20 cellular contexts compared by ENCODE assay signal in genomic region chr14:85958069-85958468, GRCh38.
DNase-seq lines count a peak whose midpoint lies in the region; ATAC-seq and TF ChIP-seq lines count a peak whose summit lies in the region.
"Had no signal": no experiment of that assay in that cellular context is flagged by ENCODE, and none has a peak within 500 bp of the region (broad histone marks: within the 10 kb centered on the region; RNA-seq: fewer than 3 reads in every experiment).

No MANE protein-coding gene starts in this region.

- H3K9me3 ChIP-seq in SK-N-SH (no peaks in the 10 kb centered on the region), stomach (no peaks in the 10 kb centered on the region)

- H3K9ac ChIP-seq in SK-N-SH = no peak overlapping the region

- CTCF ChIA-PET in SK-N-SH (lab: Yijun Ruan, JAX) = no interaction called here

- H3F3A ChIP-seq in SK-N-SH (replicated peaks; ENCODE audit: insufficient read depth) = no peaks in the 10 kb centered on the region

- TF ChIP-seq EP300 in SK-N-SH (IDR thresholded peaks at IDR 0.05; ENCODE audit: borderline replicate concordance in 1 of 2, low read depth in 1 of 2, low read length in 1 of 2) (no peak), stomach (IDR thresholded peaks at IDR 0.05) (no peak)

- DNase-seq in SK-N-SH (no peak), NCI-H69 (lab: John Stamatoyannopoulos, UW) (peak; percentile 48), choroid plexus epithelial cell (ENCODE audit: low read depth) (peak; percentile 10), stomach (no peak), mesenteric fat pad (ENCODE audit: low spot score) (no peak)
- no peak for DNase-seq in stimulated activated CD4-positive, alpha-beta T cell treated with anti-CD3 and anti-CD28 coated beads, Interleukin-12 subunit alpha, Interleukin-12 subunit beta, amount 100 ng/mL, for 4 hours
- DNase-seq: DMS79, KBM-7, MV-4-11, NCI-H1105 treated with DMSO at 0.1 percent for 48 hours, NCI-H2029 treated with DMSO at 0.1 percent for 48 hours, NCI-H226, NCI-H510A treated with DMSO at 0.1 percent for 48 hours, SIG-M5, T-helper 1 cell had no signal

- H3K4me1 ChIP-seq in SK-N-SH (ENCODE audit: control insufficient read depth in 1 of 2, insufficient read depth in 2 of 2, low read depth in 1 of 2, low read length in 1 of 2) (no peaks in the 10 kb centered on the region), stomach (no peaks in the 10 kb centered on the region)

- H4K20me1 ChIP-seq in SK-N-SH (ENCODE audit: insufficient read depth) = no peaks in the 10 kb centered on the region

- no peak for TF ChIP-seq POLR2A in stomach (IDR thresholded peaks at IDR 0.05)

- H3K4me2 ChIP-seq in SK-N-SH = no peak overlapping the region

- no peak for ATAC-seq in SK-N-SH treated with all-trans-retinoic acid at 6 μM for 48 hours
- ATAC-seq in HG02678 (IDR thresholded peaks at IDR 0.05; ENCODE audit: unreplicated experiment) = no peak
- ATAC-seq: HepG2 had no signal

- 0% methylated on average over 1 of the region's 1 CpG for WGBS in SK-N-SH (ENCODE audit: low lambda C conversion rate)
- WGBS in stomach, 5 donors = 49 to 74% (median 61%) methylated on average over 1 of the region's 1 CpG

- intact Hi-C loops in stomach (cut with DNase I; ENCODE audit: low total_unique reads) = no loop called here

- no peaks in the 10 kb centered on the region for H3K9me2 ChIP-seq in SK-N-SH

- TF ChIP-seq CTCF in SK-N-SH (IDR thresholded peaks at IDR 0.05) (peak; percentile 23; the same call in 1 of the 2 replicates), choroid plexus epithelial cell (conservative IDR thresholded peaks at IDR 0.05; ENCODE audit: low read depth, low read length) (peak; percentile 33), stomach (IDR thresholded peaks at IDR 0.05) (no peak)

- H3K79me2 ChIP-seq in SK-N-SH (ENCODE audit: insufficient read depth) = no peaks in the 10 kb centered on the region

- peaks cover 4% of the 10 kb centered on the region; the same call in 1 of the 2 replicates for H3K27me3 ChIP-seq in SK-N-SH (ENCODE audit: insufficient read depth)
- no peaks in the 10 kb centered on the region for H3K27me3 ChIP-seq in stomach

- H2AFZ ChIP-seq in SK-N-SH (ENCODE audit: low read depth) = no peak overlapping the region

- POLR2A ChIA-PET in SK-N-SH (lab: Yijun Ruan, JAX) = no interaction called here

- TF ChIP-seq RAD21 in SK-N-SH (IDR thresholded peaks at IDR 0.05; ENCODE audit: low read length) = no peak

- H3K27ac ChIP-seq in SK-N-SH (ENCODE audit: low read depth in 2 of 2, low read length in 1 of 2) (no peak overlapping the region), stomach (no peak overlapping the region)
- H3K27ac ChIP-seq: HL-60, RWPE1 had no signal

- H3K36me3 ChIP-seq in SK-N-SH (replicated peaks in 1 of 2; ENCODE audit: control insufficient read depth in 1 of 2, insufficient read depth in 2 of 2, low read length in 1 of 2) = no peaks in the 10 kb centered on the region
- H3K36me3 ChIP-seq in stomach = no peaks in the 10 kb centered on the region

- H3K4me3 ChIP-seq in SK-N-SH (ENCODE audit: low read depth in 2 of 2, low read length in 1 of 2) (no peak overlapping the region), choroid plexus epithelial cell (ENCODE audit: low read depth, low read length) (no peak overlapping the region), stomach (no peak overlapping the region)

TF ChIP-seq in SK-N-SH, 30 proteins besides CTCF, POLR2A, EP300 and RAD21 (continues in another document):
- TF ChIP-seq MAX (IDR thresholded peaks at IDR 0.05; ENCODE audit: low read depth) (no peak), ZBTB33 (IDR thresholded peaks at IDR 0.05; ENCODE audit: borderline replicate concordance, low read depth) (no peak), REST (IDR thresholded peaks at IDR 0.05; ENCODE audit: low read depth, low read length) (no peak)

TF ChIP-seq in SK-N-SH treated with all-trans-retinoic acid at 6 μM for 48 hours, 23 proteins besides CTCF, POLR2A, EP300 and RAD21:
- TF ChIP-seq OSR1 (CRISPR knock-in tag; IDR thresholded peaks at IDR 0.05) (no peak), TCF4 (CRISPR knock-in tag; IDR thresholded peaks at IDR 0.05; ENCODE audit: borderline replicate concordance) (no peak), BACH2 (CRISPR knock-in tag; IDR thresholded peaks at IDR 0.05; ENCODE audit: borderline replicate concordance) (no peak), ISL1 (CRISPR knock-in tag; IDR thresholded peaks at IDR 0.05) (no peak), PPARA (CRISPR knock-in tag; IDR thresholded peaks at IDR 0.05; ENCODE audit: borderline replicate concordance) (no peak), ARNTL (CRISPR knock-in tag; IDR thresholded peaks at IDR 0.05; ENCODE audit: borderline replicate concordance, low read depth) (no peak), ZC3H10 (CRISPR knock-in tag; IDR thresholded peaks at IDR 0.05) (no peak), ZFP30 (CRISPR knock-in tag; IDR thresholded peaks at IDR 0.05) (no peak), TSHZ2 (CRISPR knock-in tag; IDR thresholded peaks at IDR 0.05) (no peak), CSDC2 (CRISPR knock-in tag; IDR thresholded peaks at IDR 0.05) (no peak), ZFP3 (CRISPR knock-in tag; IDR thresholded peaks at IDR 0.05) (no peak), ESRRG (CRISPR knock-in tag; IDR thresholded peaks at IDR 0.05) (no peak), ZNF8 (CRISPR knock-in tag; IDR thresholded peaks at IDR 0.05) (no peak), TOX (CRISPR knock-in tag; IDR thresholded peaks at IDR 0.05; ENCODE audit: borderline replicate concordance) (no peak)
- TF ChIP-seq, protein P1, sequence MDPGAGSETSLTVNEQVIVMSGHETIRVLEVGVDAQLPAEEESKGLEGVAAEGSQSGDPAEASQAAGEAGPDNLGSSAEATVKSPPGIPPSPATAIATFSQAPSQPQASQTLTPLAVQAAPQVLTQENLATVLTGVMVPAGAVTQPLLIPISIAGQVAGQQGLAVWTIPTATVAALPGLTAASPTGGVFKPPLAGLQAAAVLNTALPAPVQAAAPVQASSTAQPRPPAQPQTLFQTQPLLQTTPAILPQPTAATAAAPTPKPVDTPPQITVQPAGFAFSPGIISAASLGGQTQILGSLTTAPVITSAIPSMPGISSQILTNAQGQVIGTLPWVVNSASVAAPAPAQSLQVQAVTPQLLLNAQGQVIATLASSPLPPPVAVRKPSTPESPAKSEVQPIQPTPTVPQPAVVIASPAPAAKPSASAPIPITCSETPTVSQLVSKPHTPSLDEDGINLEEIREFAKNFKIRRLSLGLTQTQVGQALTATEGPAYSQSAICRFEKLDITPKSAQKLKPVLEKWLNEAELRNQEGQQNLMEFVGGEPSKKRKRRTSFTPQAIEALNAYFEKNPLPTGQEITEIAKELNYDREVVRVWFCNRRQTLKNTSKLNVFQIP (CRISPR knock-in tag; IDR thresholded peaks at IDR 0.05; ENCODE audit: borderline replicate concordance, low read depth) = no peak
- TF ChIP-seq, protein P2, sequence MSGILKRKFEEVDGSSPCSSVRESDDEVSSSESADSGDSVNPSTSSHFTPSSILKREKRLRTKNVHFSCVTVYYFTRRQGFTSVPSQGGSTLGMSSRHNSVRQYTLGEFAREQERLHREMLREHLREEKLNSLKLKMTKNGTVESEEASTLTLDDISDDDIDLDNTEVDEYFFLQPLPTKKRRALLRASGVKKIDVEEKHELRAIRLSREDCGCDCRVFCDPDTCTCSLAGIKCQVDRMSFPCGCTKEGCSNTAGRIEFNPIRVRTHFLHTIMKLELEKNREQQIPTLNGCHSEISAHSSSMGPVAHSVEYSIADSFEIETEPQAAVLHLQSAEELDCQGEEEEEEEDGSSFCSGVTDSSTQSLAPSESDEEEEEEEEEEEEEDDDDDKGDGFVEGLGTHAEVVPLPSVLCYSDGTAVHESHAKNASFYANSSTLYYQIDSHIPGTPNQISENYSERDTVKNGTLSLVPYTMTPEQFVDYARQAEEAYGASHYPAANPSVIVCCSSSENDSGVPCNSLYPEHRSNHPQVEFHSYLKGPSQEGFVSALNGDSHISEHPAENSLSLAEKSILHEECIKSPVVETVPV (CRISPR knock-in tag; IDR thresholded peaks at IDR 0.05) = no peak

Comparison
In these comparisons a context has a peak if more than half of its experiments do, and no peak if none do; other contexts are left out.
1. DNase-seq: peak in NCI-H69 (single experiment) and choroid plexus epithelial cell (single experiment); none in SK-N-SH (single experiment), stimulated activated CD4-positive, alpha-beta T cell treated with anti-CD3 and anti-CD28 coated beads, Interleukin-12 subunit alpha, Interleukin-12 subunit beta, amount 100 ng/mL, for 4 hours (single experiment), stomach (single experiment) and mesenteric fat pad (single experiment).
2. CTCF ChIP-seq: peak in SK-N-SH (single experiment) and choroid plexus epithelial cell (single experiment); none in stomach (0 of 7).